Comparison of ENCODE assay signal across 1 cellular context in genomic region chr1:156123356-156124196, GRCh38.
A peak's percentile ranks its signal among the peaks of the same experiment; 100 is the strongest.
TF ChIP-seq lines count a peak whose summit lies in the region.

No MANE protein-coding gene starts in this region.

TF ChIP-seq in HepG2, 621 proteins besides CTCF, POLR2A, EP300 and RAD21 (continued from another document and continues in another):
- TF ChIP-seq ZNF142 (CRISPR knock-in tag; IDR thresholded peaks at IDR 0.05) (no peak), ZNF614 (CRISPR knock-in tag; IDR thresholded peaks at IDR 0.05; ENCODE audit: borderline replicate concordance) (peak; percentile 76; the same call in 1 of the 2 replicates), ZNF564 (CRISPR knock-in tag; IDR thresholded peaks at IDR 0.05) (no peak), MYC (CRISPR knock-in tag; IDR thresholded peaks at IDR 0.05; ENCODE audit: borderline replicate concordance) (peak; percentile 50; the same call in 1 of the 2 replicates), JUNB (CRISPR knock-in tag; IDR thresholded peaks at IDR 0.05; ENCODE audit: borderline replicate concordance) (no peak), AHR (CRISPR knock-in tag; IDR thresholded peaks at IDR 0.05) (no peak), ADNP (CRISPR knock-in tag; IDR thresholded peaks at IDR 0.05) (no peak), ZNF546 (CRISPR knock-in tag; conservative IDR thresholded peaks at IDR 0.05) (no peak), ZNF839 (CRISPR knock-in tag; IDR thresholded peaks at IDR 0.05; ENCODE audit: borderline replicate concordance) (no peak), ELK4 (CRISPR knock-in tag; IDR thresholded peaks at IDR 0.05; ENCODE audit: borderline replicate concordance) (no peak), ZSCAN21 (CRISPR knock-in tag; IDR thresholded peaks at IDR 0.05; ENCODE audit: borderline replicate concordance) (no peak; the same call in 1 of the 2 replicates), ZNF558 (CRISPR knock-in tag; IDR thresholded peaks at IDR 0.05; ENCODE audit: borderline replicate concordance) (0 out of 2 replicates have a peak, but pooled peaks have one; percentile 51), GLI4 (CRISPR knock-in tag; IDR thresholded peaks at IDR 0.05; ENCODE audit: borderline replicate concordance) (no peak), ARHGAP35 (CRISPR knock-in tag; IDR thresholded peaks at IDR 0.05; ENCODE audit: borderline replicate concordance) (no peak; the same call in 1 of the 2 replicates), ZNF660 (CRISPR knock-in tag; IDR thresholded peaks at IDR 0.05; ENCODE audit: borderline replicate concordance, low read depth) (no peak), ZNF792 (CRISPR knock-in tag; IDR thresholded peaks at IDR 0.05) (no peak), ZNF496 (CRISPR knock-in tag; IDR thresholded peaks at IDR 0.05; ENCODE audit: insufficient replicate concordance) (no peak), FOXK1 (CRISPR knock-in tag; IDR thresholded peaks at IDR 0.05; ENCODE audit: borderline replicate concordance, low read depth) (peak; percentile 78; the same call in 1 of the 2 replicates), NR2F1 (CRISPR knock-in tag; IDR thresholded peaks at IDR 0.05) (no peak), DR1 (CRISPR knock-in tag; IDR thresholded peaks at IDR 0.05) (no peak), HMGXB4 (CRISPR knock-in tag; IDR thresholded peaks at IDR 0.05; ENCODE audit: borderline replicate concordance in 1 of 2, low read depth in 1 of 2) (peak; percentile 31 to 62; a peak in 1 of 4 replicates), PLRG1 (conservative IDR thresholded peaks at IDR 0.05) (no peak), ZNF33A (CRISPR knock-in tag; IDR thresholded peaks at IDR 0.05; ENCODE audit: borderline replicate concordance) (no peak; the same call in 1 of the 2 replicates), JARID2 (CRISPR knock-in tag; IDR thresholded peaks at IDR 0.05; ENCODE audit: insufficient replicate concordance) (no peak), HDAC1 (CRISPR knock-in tag; IDR thresholded peaks at IDR 0.05) (peak; percentile 53; the same call in 1 of the 2 replicates), ZFYVE20 (CRISPR knock-in tag; IDR thresholded peaks at IDR 0.05; ENCODE audit: borderline replicate concordance, low read depth) (no peak), MTA1 (CRISPR knock-in tag; IDR thresholded peaks at IDR 0.05; ENCODE audit: borderline replicate concordance) (peak; percentile 70; the same call in 1 of the 2 replicates), CEBPG (CRISPR knock-in tag; IDR thresholded peaks at IDR 0.05) (peak; percentile 43; the same call in 1 of the 2 replicates), ZIK1 (CRISPR knock-in tag; IDR thresholded peaks at IDR 0.05; ENCODE audit: borderline replicate concordance, low read depth) (no peak), ZNF264 (CRISPR knock-in tag; IDR thresholded peaks at IDR 0.05) (no peak), NFRKB (IDR thresholded peaks at IDR 0.05) (no peak), TARDBP (CRISPR knock-in tag; IDR thresholded peaks at IDR 0.05) (0 out of 2 replicates have a peak, but pooled peaks have one; percentile 36), SSRP1 (CRISPR knock-in tag; IDR thresholded peaks at IDR 0.05) (no peak), CAMTA2 (CRISPR knock-in tag; IDR thresholded peaks at IDR 0.05; ENCODE audit: borderline replicate concordance) (no peak), TAF1 (CRISPR knock-in tag; IDR thresholded peaks at IDR 0.05) (peak; percentile 44; the same call in 1 of the 2 replicates), TBX2 (CRISPR knock-in tag; IDR thresholded peaks at IDR 0.05; ENCODE audit: borderline replicate concordance) (peak; percentile 54; the same call in 1 of the 2 replicates), RXRA (CRISPR knock-in tag; IDR thresholded peaks at IDR 0.05) (peak; percentile 54; the same call in 1 of the 2 replicates), TERF1 (CRISPR knock-in tag; IDR thresholded peaks at IDR 0.05) (no peak), ZNF446 (CRISPR knock-in tag; IDR thresholded peaks at IDR 0.05) (no peak), HINFP (CRISPR knock-in tag; IDR thresholded peaks at IDR 0.05; ENCODE audit: low read depth) (no peak), NR3C1 (CRISPR knock-in tag; IDR thresholded peaks at IDR 0.05) (no peak), IRF9 (CRISPR knock-in tag; IDR thresholded peaks at IDR 0.05; ENCODE audit: borderline replicate concordance) (no peak), SAFB2 (CRISPR knock-in tag; IDR thresholded peaks at IDR 0.05; ENCODE audit: borderline replicate concordance, low read depth) (no peak), AGO2 (optimal IDR thresholded peaks at IDR 0.05; ENCODE audit: low read depth, low read length) (no peak), ASH2L (IDR thresholded peaks at IDR 0.05; ENCODE audit: insufficient read length, low read depth, low read length) (no peak), MATR3 (CRISPR knock-in tag; IDR thresholded peaks at IDR 0.05) (no peak), SIN3A (IDR thresholded peaks at IDR 0.05; ENCODE audit: borderline replicate concordance, low read depth, low read length) (peak; percentile 59; the same call in 1 of the 2 replicates), FLYWCH1 (CRISPR knock-in tag; IDR thresholded peaks at IDR 0.05) (no peak), PRMT3 (CRISPR knock-in tag; IDR thresholded peaks at IDR 0.05; ENCODE audit: borderline replicate concordance, low read depth) (no peak), FOXJ3 (CRISPR knock-in tag; IDR thresholded peaks at IDR 0.05; ENCODE audit: borderline replicate concordance) (0 out of 2 replicates have a peak, but pooled peaks have one; percentile 29), ZNF383 (CRISPR knock-in tag; IDR thresholded peaks at IDR 0.05; ENCODE audit: borderline replicate concordance) (no peak)
- TF ChIP-seq, protein P1, sequence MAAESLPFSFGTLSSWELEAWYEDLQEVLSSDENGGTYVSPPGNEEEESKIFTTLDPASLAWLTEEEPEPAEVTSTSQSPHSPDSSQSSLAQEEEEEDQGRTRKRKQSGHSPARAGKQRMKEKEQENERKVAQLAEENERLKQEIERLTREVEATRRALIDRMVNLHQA (CRISPR knock-in tag; IDR thresholded peaks at IDR 0.05), result no peak
- TF ChIP-seq, protein P2, sequence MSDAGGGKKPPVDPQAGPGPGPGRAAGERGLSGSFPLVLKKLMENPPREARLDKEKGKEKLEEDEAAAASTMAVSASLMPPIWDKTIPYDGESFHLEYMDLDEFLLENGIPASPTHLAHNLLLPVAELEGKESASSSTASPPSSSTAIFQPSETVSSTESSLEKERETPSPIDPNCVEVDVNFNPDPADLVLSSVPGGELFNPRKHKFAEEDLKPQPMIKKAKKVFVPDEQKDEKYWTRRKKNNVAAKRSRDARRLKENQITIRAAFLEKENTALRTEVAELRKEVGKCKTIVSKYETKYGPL (CRISPR knock-in tag; IDR thresholded peaks at IDR 0.05), result no peak
- TF ChIP-seq, protein P3, sequence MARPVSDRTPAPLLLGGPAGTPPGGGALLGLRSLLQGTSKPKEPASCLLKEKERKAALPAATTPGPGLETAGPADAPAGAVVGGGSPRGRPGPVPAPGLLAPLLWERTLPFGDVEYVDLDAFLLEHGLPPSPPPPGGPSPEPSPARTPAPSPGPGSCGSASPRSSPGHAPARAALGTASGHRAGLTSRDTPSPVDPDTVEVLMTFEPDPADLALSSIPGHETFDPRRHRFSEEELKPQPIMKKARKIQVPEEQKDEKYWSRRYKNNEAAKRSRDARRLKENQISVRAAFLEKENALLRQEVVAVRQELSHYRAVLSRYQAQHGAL (CRISPR knock-in tag; IDR thresholded peaks at IDR 0.05; ENCODE audit: not compliant biosample characterization), result no peak
